In genomic region chr17:7348478-7349242, GRCh38 we compare ENCODE assay signal across 10 cellular contexts. TPM values are rescaled to one million over a fixed set of nuclear protein-coding genes. Genes with fewer than 3 reads are reported as not detected.
DNase-seq lines count a peak whose midpoint lies in the region; TF ChIP-seq lines count a peak whose summit lies in the region.
"Had no signal": no experiment of that assay in that cellular context is flagged by ENCODE, and none has a peak within 500 bp of the region (broad histone marks: within the 10 kb centered on the region; RNA-seq: fewer than 3 reads in every experiment).

No MANE protein-coding gene starts in this region.

- H4K20me1 ChIP-seq in hepatocyte (ENCODE audit: insufficient read depth, poor library complexity, severe bottlenecking), result peaks cover 5% of the 10 kb centered on the region

- H3K4me1 ChIP-seq in hepatocyte (ENCODE audit: insufficient read depth), result peaks cover 23% of the 10 kb centered on the region
- peaks cover 14 to 16% of the 10 kb centered on the region in 2 experiments for H3K4me1 ChIP-seq in trophoblast cell (ENCODE audit: control insufficient read depth in 1 of 2, insufficient read depth in 2 of 2, low read length in 2 of 2)

- no peak overlapping the region for H4K12ac ChIP-seq in trophoblast cell (ENCODE audit: low read depth, low read length)

- H3K18ac ChIP-seq in trophoblast cell (ENCODE audit: low read length), result no peak overlapping the region

- POLR2A ChIA-PET in RWPE1 (lab: Yijun Ruan, JAX; ENCODE audit: low non-redundant PET), result no interaction called here

- H3K79me2 ChIP-seq in hepatocyte (peaks cover 16% of the 10 kb centered on the region), trophoblast cell (ENCODE audit: control insufficient read depth, insufficient read depth, low read length, poor library complexity) (peaks cover 13% of the 10 kb centered on the region)

- H2BK120ac ChIP-seq in trophoblast cell (ENCODE audit: insufficient read depth, low read length, poor library complexity), result no peak overlapping the region

- H3K36me3 ChIP-seq in hepatocyte (replicated peaks; ENCODE audit: insufficient read depth, low read depth), result no peaks in the 10 kb centered on the region
- no peaks in the 10 kb centered on the region for H3K36me3 ChIP-seq in trophoblast cell (ENCODE audit: control insufficient read depth in 1 of 2, insufficient read depth in 2 of 2, low read length in 2 of 2)
- H3K36me3 ChIP-seq: breast epithelium, uterus had no signal

- no peak overlapping the region for H3K9ac ChIP-seq in trophoblast cell (ENCODE audit: low read length)

- H3K4me3 ChIP-seq in hepatocyte, result no peak overlapping the region
- H3K4me3 ChIP-seq in trophoblast cell (ENCODE audit: low read depth, low read length), result no peak overlapping the region

- WGBS in hepatocyte (ENCODE audit: low lambda C conversion rate, missing lambda C conversion rate), result 89% methylated on average over 18 of the region's 19 CpGs
- no CpG with 5 or more reads among the region's 19 CpGs for WGBS in trophoblast cell (ENCODE audit: extremely low coverage, insufficient coverage, insufficient read length)

- peaks cover 22% of the 10 kb centered on the region for H3K79me1 ChIP-seq in trophoblast cell (ENCODE audit: low read length)

- H3K9me3 ChIP-seq in hepatocyte (ENCODE audit: low read depth) (no peaks in the 10 kb centered on the region), trophoblast cell (ENCODE audit: insufficient read depth, low read depth, low read length) (no peaks in the 10 kb centered on the region)
- H3K9me3 ChIP-seq: breast epithelium, uterus had no signal

- H3K23ac ChIP-seq in trophoblast cell (ENCODE audit: low read length), result no peak overlapping the region

- no peaks in the 10 kb centered on the region for H3K9me2 ChIP-seq in hepatocyte (replicated peaks; ENCODE audit: insufficient read depth)

- H2BK12ac ChIP-seq in trophoblast cell (ENCODE audit: low read length), result no peak overlapping the region

- H3K4ac ChIP-seq in trophoblast cell (ENCODE audit: low read depth, low read length), result no peak overlapping the region

- H3K27me3 ChIP-seq in hepatocyte, result no peaks in the 10 kb centered on the region
- H3K27me3 ChIP-seq in trophoblast cell (ENCODE audit: insufficient read depth, low read length), result no peaks in the 10 kb centered on the region
- H3K27me3 ChIP-seq: breast epithelium, uterus had no signal

- H3K27ac ChIP-seq in RWPE1 (peak overlapping the region; percentile 100), hepatocyte (peak overlapping the region; percentile 96), trophoblast cell (ENCODE audit: low read depth, low read length) (no peak overlapping the region)

- no peak overlapping the region for H2BK5ac ChIP-seq in trophoblast cell (ENCODE audit: low read depth, low read length, poor library complexity)

- TF ChIP-seq CTCF in RWPE1 (conservative IDR thresholded peaks at IDR 0.05; ENCODE audit: low read depth) (no peak), hepatocyte (IDR thresholded peaks at IDR 0.05; ENCODE audit: poor library complexity) (no peak)

- CTCF ChIA-PET in RWPE1 (lab: Yijun Ruan, JAX), result interaction anchor here (1.0 to 1.1 kb wide), 2 partner anchors 19 to 88 kb away, joined by 3 read pairs; no protein-coding TSS in a partner anchor

- H3K14ac ChIP-seq in trophoblast cell (ENCODE audit: low read length), result no peak overlapping the region

- H4K91ac ChIP-seq in trophoblast cell (ENCODE audit: low read depth, low read length), result no peak overlapping the region

- H4K8ac ChIP-seq in trophoblast cell (ENCODE audit: low read depth, low read length), result no peak overlapping the region

- DNase-seq in AG20443 (ENCODE audit: low spot score) (peak; percentile 59), RWPE1 (ENCODE audit: low spot score) (no peak), hepatocyte (ENCODE audit: low spot score) (peak; percentile 8), nucleus accumbens (lab: John Stamatoyannopoulos, UW) (no peak), trophoblast cell (no peak)
- DNase-seq in stimulated activated CD4-positive, alpha-beta T cell treated with anti-CD3 and anti-CD28 coated beads, Interleukin-4, amount 100 ng/mL, for 4 hours, result no peak
- DNase-seq: NCI-H345, SHP77, uterus had no signal

- no peak overlapping the region for H2AFZ ChIP-seq in hepatocyte
- H2AFZ ChIP-seq in trophoblast cell (ENCODE audit: insufficient read depth, low read length, poor library complexity), result no peak overlapping the region

- H2AK5ac ChIP-seq in trophoblast cell (ENCODE audit: low read length), result no peak overlapping the region

- H3K4me2 ChIP-seq in hepatocyte, result peak overlapping the region; percentile 94
- no peak overlapping the region for H3K4me2 ChIP-seq in trophoblast cell (ENCODE audit: low read length)

RNA-seq across cellular contexts. Expression of gene KCTD11, which starts 3.3 kb away (rescaled TPM):
- total RNA-seq in hepatocyte, result 9.2 and 12.4 TPM in 2 replicates
- polyA plus RNA-seq in hepatocyte, result 14.1 and 19.6 TPM in 2 replicates
- polyA plus RNA-seq in trophoblast cell (2013), result 15.8 and 17.2 TPM in 2 replicates

RNA-seq across cellular contexts. Expression of gene TMEM95, which starts 6.3 kb away (rescaled TPM):
- total RNA-seq in hepatocyte, result not detected in 2 replicates
- not detected in 2 replicates for polyA plus RNA-seq in hepatocyte
- not detected in 2 replicates for polyA plus RNA-seq in trophoblast cell (2013)
- total RNA-seq: breast epithelium, uterus had no signal

RNA-seq across cellular contexts. Expression of gene ACAP1, which starts 12.3 kb away (rescaled TPM):
- total RNA-seq in hepatocyte, result not detected in 2 replicates
- polyA plus RNA-seq in hepatocyte, result 10.2 and 14.6 TPM in 2 replicates
- 12.8 and 15.8 TPM in 2 replicates for polyA plus RNA-seq in trophoblast cell (2013)

RNA-seq across cellular contexts. Expression of gene NEURL4, which starts 19.5 kb away (rescaled TPM):
- total RNA-seq in hepatocyte, result 9.2 and 9.6 TPM in 2 replicates
- polyA plus RNA-seq in hepatocyte, result 9.5 and 13.9 TPM in 2 replicates
- polyA plus RNA-seq in trophoblast cell (2013), result 12.6 and 14.0 TPM in 2 replicates

RNA-seq across cellular contexts. Expression of gene TNK1, which starts 32.2 kb away (rescaled TPM):
- total RNA-seq in hepatocyte, result 8.4 and 11.4 TPM in 2 replicates
- polyA plus RNA-seq in hepatocyte, result 8.9 and 10.2 TPM in 2 replicates
- 3.4 TPM in 2 replicates for polyA plus RNA-seq in trophoblast cell (2013)

Comparison
In these comparisons a context has a peak if more than half of its experiments do, and no peak if none do; other contexts are left out.
1. DNase-seq: peak in AG20443 (single experiment) and hepatocyte (single experiment); none in RWPE1 (single experiment), nucleus accumbens (0 of 56), trophoblast cell (0 of 2) and stimulated activated CD4-positive, alpha-beta T cell treated with anti-CD3 and anti-CD28 coated beads, Interleukin-4, amount 100 ng/mL, for 4 hours (0 of 2).